ENCODE assay signal across 1 cellular context in the genomic region with DNA sequence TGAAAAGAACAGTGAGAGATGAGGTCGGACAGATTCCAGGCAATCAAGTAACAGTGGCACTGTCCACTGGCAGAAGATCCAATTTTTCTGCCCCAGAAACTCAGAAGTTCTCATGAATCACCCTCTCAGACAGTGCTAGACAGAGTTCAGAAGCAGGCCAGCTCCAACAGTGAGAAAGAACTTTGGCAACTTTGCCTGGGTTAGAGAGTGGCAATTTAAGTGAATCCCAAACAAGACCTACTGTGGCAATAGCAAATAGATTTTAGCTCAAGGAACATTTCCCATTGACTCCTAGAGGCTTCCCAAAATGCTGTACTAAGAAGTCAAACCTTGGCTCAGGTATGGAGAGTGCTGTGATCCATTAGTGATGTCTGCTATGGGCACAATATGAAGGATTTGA.
TF ChIP-seq lines count a peak whose summit lies in the region.

No MANE protein-coding gene starts in this region.

TF ChIP-seq in GM23338, 12 proteins besides CTCF, POLR2A, EP300 and RAD21:
- TF ChIP-seq, protein P1, sequence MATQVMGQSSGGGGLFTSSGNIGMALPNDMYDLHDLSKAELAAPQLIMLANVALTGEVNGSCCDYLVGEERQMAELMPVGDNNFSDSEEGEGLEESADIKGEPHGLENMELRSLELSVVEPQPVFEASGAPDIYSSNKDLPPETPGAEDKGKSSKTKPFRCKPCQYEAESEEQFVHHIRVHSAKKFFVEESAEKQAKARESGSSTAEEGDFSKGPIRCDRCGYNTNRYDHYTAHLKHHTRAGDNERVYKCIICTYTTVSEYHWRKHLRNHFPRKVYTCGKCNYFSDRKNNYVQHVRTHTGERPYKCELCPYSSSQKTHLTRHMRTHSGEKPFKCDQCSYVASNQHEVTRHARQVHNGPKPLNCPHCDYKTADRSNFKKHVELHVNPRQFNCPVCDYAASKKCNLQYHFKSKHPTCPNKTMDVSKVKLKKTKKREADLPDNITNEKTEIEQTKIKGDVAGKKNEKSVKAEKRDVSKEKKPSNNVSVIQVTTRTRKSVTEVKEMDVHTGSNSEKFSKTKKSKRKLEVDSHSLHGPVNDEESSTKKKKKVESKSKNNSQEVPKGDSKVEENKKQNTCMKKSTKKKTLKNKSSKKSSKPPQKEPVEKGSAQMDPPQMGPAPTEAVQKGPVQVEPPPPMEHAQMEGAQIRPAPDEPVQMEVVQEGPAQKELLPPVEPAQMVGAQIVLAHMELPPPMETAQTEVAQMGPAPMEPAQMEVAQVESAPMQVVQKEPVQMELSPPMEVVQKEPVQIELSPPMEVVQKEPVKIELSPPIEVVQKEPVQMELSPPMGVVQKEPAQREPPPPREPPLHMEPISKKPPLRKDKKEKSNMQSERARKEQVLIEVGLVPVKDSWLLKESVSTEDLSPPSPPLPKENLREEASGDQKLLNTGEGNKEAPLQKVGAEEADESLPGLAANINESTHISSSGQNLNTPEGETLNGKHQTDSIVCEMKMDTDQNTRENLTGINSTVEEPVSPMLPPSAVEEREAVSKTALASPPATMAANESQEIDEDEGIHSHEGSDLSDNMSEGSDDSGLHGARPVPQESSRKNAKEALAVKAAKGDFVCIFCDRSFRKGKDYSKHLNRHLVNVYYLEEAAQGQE (IDR thresholded peaks at IDR 0.05; ENCODE audit: unreplicated experiment) = no peak
- no peak for TF ChIP-seq STAT1 (IDR thresholded peaks at IDR 0.05; ENCODE audit: unreplicated experiment)
- TF ChIP-seq JUNB (IDR thresholded peaks at IDR 0.05; ENCODE audit: unreplicated experiment) = no peak
